ENCODE assay signal across 1 cellular context in genomic region chr12:131230340-131231099, GRCh38.
TF ChIP-seq lines count a peak whose summit lies in the region.

No MANE protein-coding gene starts in this region.

TF ChIP-seq in K562, 482 proteins besides CTCF, POLR2A, EP300 and RAD21 (continued from another document and continues in another):
- TF ChIP-seq ZMIZ1 (IDR thresholded peaks at IDR 0.05; ENCODE audit: low read depth in 2 of 2, low read length in 2 of 2) = no peak
- peak; percentile 56; the same call in 1 of the 2 replicates for TF ChIP-seq PKNOX1 (IDR thresholded peaks at IDR 0.05)
- 0 out of 2 replicates have a peak, but pooled peaks have one; percentile 0 for TF ChIP-seq TFAP4 (CRISPR knock-in tag; IDR thresholded peaks at IDR 0.05; ENCODE audit: borderline replicate concordance)
- TF ChIP-seq ETS2 (tag; IDR thresholded peaks at IDR 0.05; ENCODE audit: borderline replicate concordance, poor library complexity, severe bottlenecking) = no peak
- no peak for TF ChIP-seq ZKSCAN1 (IDR thresholded peaks at IDR 0.05; ENCODE audit: low read depth, low read length)
- 0 out of 2 replicates have a peak, but pooled peaks have one; percentile 1 for TF ChIP-seq ARID1B (IDR thresholded peaks at IDR 0.05)
- no peak for TF ChIP-seq MCM7 (IDR thresholded peaks at IDR 0.05)
- TF ChIP-seq ZNF253 (CRISPR knock-in tag; conservative IDR thresholded peaks at IDR 0.05) = no peak
- TF ChIP-seq ZNF311 (CRISPR knock-in tag; IDR thresholded peaks at IDR 0.05) = 0 out of 2 replicates have a peak, but pooled peaks have one; percentile 35
- no peak for TF ChIP-seq TBL1XR1 (IDR thresholded peaks at IDR 0.05; ENCODE audit: low read length in 2 of 2)
- no peak for TF ChIP-seq SMAD3 (CRISPR knock-in tag; conservative IDR thresholded peaks at IDR 0.05)
- no peak for TF ChIP-seq SMARCC2 (IDR thresholded peaks at IDR 0.05; ENCODE audit: low read depth)
- no peak for TF ChIP-seq NBN (IDR thresholded peaks at IDR 0.05; ENCODE audit: low read depth)
- TF ChIP-seq HES1 (IDR thresholded peaks at IDR 0.05; ENCODE audit: low read depth) = no peak
- no peak for TF ChIP-seq CEBPG (CRISPR knock-in tag; IDR thresholded peaks at IDR 0.05)
- no peak for TF ChIP-seq CEBPG (tag; conservative IDR thresholded peaks at IDR 0.05 in 1 of 2, IDR thresholded peaks at IDR 0.05 in 1 of 2)
- 0 out of 2 replicates have a peak, but pooled peaks have one; percentile 20 for TF ChIP-seq ETV5 (CRISPR knock-in tag; IDR thresholded peaks at IDR 0.05; ENCODE audit: low read depth)
- no peak for TF ChIP-seq ZNF445 (CRISPR knock-in tag; IDR thresholded peaks at IDR 0.05; ENCODE audit: low read depth)
- no peak for TF ChIP-seq ZNF197 (CRISPR knock-in tag; IDR thresholded peaks at IDR 0.05; ENCODE audit: low read depth)
- TF ChIP-seq MAFG (tag; conservative IDR thresholded peaks at IDR 0.05) = peak; percentile 96
- no peak; the same call in 1 of the 2 replicates for TF ChIP-seq TCF3 (CRISPR knock-in tag; IDR thresholded peaks at IDR 0.05)
- TF ChIP-seq SMAD4 (CRISPR knock-in tag; conservative IDR thresholded peaks at IDR 0.05) = no peak
- TF ChIP-seq HDAC1 (IDR thresholded peaks at IDR 0.05) = no peak
- TF ChIP-seq RBM22 (IDR thresholded peaks at IDR 0.05; ENCODE audit: low read depth, low read length, poor library complexity, severe bottlenecking) = no peak
- TF ChIP-seq ZNF778 (CRISPR knock-in tag; IDR thresholded peaks at IDR 0.05) = no peak
- TF ChIP-seq MLLT1 (IDR thresholded peaks at IDR 0.05) = no peak
- no peak for TF ChIP-seq NUFIP1 (IDR thresholded peaks at IDR 0.05; ENCODE audit: partially characterized antibody)
- TF ChIP-seq RERE (CRISPR knock-in tag; IDR thresholded peaks at IDR 0.05; ENCODE audit: borderline replicate concordance) = no peak
- no peak for TF ChIP-seq SFPQ (IDR thresholded peaks at IDR 0.05; ENCODE audit: low read depth, low read length)
- no peak for TF ChIP-seq ZNF121 (CRISPR knock-in tag; conservative IDR thresholded peaks at IDR 0.05)
- TF ChIP-seq DPF2 (IDR thresholded peaks at IDR 0.05) = 0 out of 2 replicates have a peak, but pooled peaks have one; percentile 26
- 0 out of 3 replicates have a peak, but pooled peaks of 1 of the 2 experiments have one; percentile 4 for TF ChIP-seq CBX3 (IDR thresholded peaks at IDR 0.05; ENCODE audit: borderline replicate concordance in 1 of 2, low read length in 2 of 2)
- TF ChIP-seq AFF4 (CRISPR knock-in tag; IDR thresholded peaks at IDR 0.05) = no peak
- no peak for TF ChIP-seq HDAC6 (IDR thresholded peaks at IDR 0.05; ENCODE audit: low read depth, low read length)
- TF ChIP-seq NFE2 (IDR thresholded peaks at IDR 0.05; ENCODE audit: low read depth) = peak; percentile 38; the same call in 1 of the 2 replicates
- no peak for TF ChIP-seq CBX1 (IDR thresholded peaks at IDR 0.05; ENCODE audit: low read depth)
- no peak for TF ChIP-seq CEBPB (tag; IDR thresholded peaks at IDR 0.05)
- TF ChIP-seq MAFF (IDR thresholded peaks at IDR 0.05; ENCODE audit: low read length) = peak; percentile 97
- TF ChIP-seq ZNF280B (CRISPR knock-in tag; IDR thresholded peaks at IDR 0.05) = no peak
- TF ChIP-seq NFIC (IDR thresholded peaks at IDR 0.05) = no peak
- no peak for TF ChIP-seq SMARCB1 (IDR thresholded peaks at IDR 0.05; ENCODE audit: insufficient read length, low read depth)
